In the genomic region with DNA sequence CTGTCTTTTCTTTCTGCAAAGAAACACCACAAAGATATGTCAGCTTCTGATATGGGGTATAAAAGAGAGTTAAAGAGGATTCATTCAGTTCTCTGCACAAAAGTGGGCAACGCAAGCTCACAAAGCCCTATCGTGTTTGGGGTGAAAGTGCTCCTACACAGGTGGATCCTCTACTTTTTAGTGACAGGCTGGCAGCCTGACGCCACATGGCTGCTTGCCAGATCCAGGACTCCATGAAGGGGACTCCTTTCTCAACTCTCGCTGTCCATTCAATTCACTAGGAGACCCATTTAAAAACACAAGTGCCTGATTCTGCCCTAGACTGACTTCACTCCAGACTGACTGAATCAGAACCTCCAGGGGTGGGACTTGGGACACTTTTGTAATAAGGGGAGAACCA, we compare ENCODE assay signal across 9 cellular contexts.
"Had no signal": no experiment of that assay in that cellular context is flagged by ENCODE, and none has a peak within 500 bp of the region (broad histone marks: within the 10 kb centered on the region; RNA-seq: fewer than 3 reads in every experiment).

No MANE protein-coding gene starts in this region.

- DNase-seq: activated naive CD4-positive, alpha-beta T cell; activated T-cell treated with anti-CD3 and anti-CD28 coated beads, Interleukin-2, amount 50 U/mL, for 48 hours; colonic mucosa; effector CD8-positive, alpha-beta T cell; gastrocnemius medialis; retina; T-cell; transverse colon had no signal

- H3K4me3 ChIP-seq: cardiac muscle cell, colonic mucosa, gastrocnemius medialis, transverse colon had no signal

- H3K9me3 ChIP-seq: colonic mucosa, gastrocnemius medialis, transverse colon had no signal

- H3K27me3 Mint-ChIP-seq: T-cell had no signal

- H3K4me3 Mint-ChIP-seq: T-cell had no signal

- H3K9me3 Mint-ChIP-seq: T-cell had no signal

- ATAC-seq: gastrocnemius medialis, T-cell had no signal

- H3K36me3 ChIP-seq: cardiac muscle cell, gastrocnemius medialis had no signal

- H3K27me3 ChIP-seq: cardiac muscle cell, colonic mucosa, gastrocnemius medialis, transverse colon had no signal

- H3K27ac ChIP-seq: cardiac muscle cell, colonic mucosa, gastrocnemius medialis, transverse colon had no signal
